15 cellular contexts compared by ENCODE assay signal in the genomic region with DNA sequence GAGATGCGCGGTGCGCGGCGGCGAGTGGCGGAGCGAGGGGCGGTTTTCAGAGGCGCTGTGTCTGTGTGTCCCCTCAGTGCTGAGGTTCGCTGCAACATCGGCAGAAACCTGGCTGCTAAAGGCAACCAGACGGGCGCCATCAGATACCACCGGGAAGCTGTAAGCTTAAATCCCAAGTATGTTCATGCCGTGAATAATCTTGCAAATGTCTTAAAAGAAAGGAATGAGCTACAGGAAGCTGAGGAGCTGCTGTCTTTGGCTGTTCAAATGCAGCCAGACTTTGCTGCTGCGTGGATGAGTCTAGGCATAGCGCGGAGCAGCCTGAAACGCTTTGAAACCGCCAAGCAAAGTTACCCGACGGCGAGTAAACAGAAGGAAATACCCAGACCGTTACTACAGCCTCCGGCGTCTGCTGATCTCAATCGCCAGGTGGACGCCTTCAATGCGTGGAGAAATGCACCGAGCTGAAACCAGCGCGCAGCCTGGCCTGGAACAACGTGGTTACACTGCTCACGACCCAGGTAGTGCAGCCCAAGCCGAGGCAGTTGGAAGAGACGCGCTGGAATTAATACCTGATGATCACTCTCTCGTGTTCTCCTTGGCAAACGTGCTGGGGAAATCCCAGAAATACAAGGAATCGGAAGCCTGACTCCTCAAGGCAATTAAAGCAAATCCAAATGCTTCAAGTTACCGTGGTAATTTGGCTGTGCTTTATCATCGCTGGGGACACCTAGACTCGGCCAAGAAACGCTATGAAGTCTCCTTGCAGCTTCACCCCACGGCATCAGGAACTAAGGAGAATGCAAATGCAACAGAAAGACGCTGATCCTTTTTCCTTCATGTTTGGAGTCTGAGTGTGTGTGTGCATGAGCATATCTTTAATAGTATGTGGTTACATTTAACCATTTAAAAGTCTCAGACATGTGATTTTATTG. TPM values are rescaled to one million over a fixed set of nuclear protein-coding genes. Genes with fewer than 3 reads are reported as not detected.
DNase-seq lines count a peak whose midpoint lies in the region; FAIRE-seq and TF ChIP-seq lines count a peak whose summit lies in the region.
"Had no signal": no experiment of that assay in that cellular context is flagged by ENCODE, and none has a peak within 500 bp of the region (broad histone marks: within the 10 kb centered on the region; RNA-seq: fewer than 3 reads in every experiment).

No MANE protein-coding gene starts in this region.

- intact Hi-C loops in stomach (cut with DNase I; ENCODE audit: low total_unique reads) (no loop called here), cardiac septum (cut with DNase I) (no loop called here)

- no peak overlapping the region for H2AFZ ChIP-seq in mesenchymal stem cell (ENCODE audit: low read depth, low read length)

- no peak overlapping the region for H2AK5ac ChIP-seq in mesenchymal stem cell (ENCODE audit: low read length, severe bottlenecking)

- H3K27me3 ChIP-seq in bronchial epithelial cell (ENCODE audit: control insufficient read depth, insufficient read depth, low read length) (peaks cover 3% of the 10 kb centered on the region), mesenchymal stem cell (ENCODE audit: control insufficient read depth in 1 of 2, insufficient read depth in 1 of 2, low read length in 2 of 2) (peaks cover 10 to 43% of the 10 kb centered on the region in 2 experiments), stomach (peaks cover 22 to 98% (median 56%) of the 10 kb centered on the region in 3 donors)

- H3K79me1 ChIP-seq in mesenchymal stem cell (replicated peaks; ENCODE audit: low read length, poor library complexity, severe bottlenecking), result no peaks in the 10 kb centered on the region

- H3K4me3 ChIP-seq in bronchial epithelial cell (ENCODE audit: low read depth, low read length) (peak overlapping the region; percentile 5), mesenchymal stem cell (ENCODE audit: insufficient read depth in 1 of 2, low read depth in 1 of 2, low read length in 2 of 2) (peak overlapping the region in 1 of 2 experiments; percentile 78), stomach (no peak overlapping the region)
- H3K4me3 ChIP-seq: transverse colon had no signal

- TF ChIP-seq CTCF in bronchial epithelial cell (IDR thresholded peaks at IDR 0.05; ENCODE audit: insufficient read depth, low read length, severe bottlenecking), result no peak
- no peak for TF ChIP-seq CTCF in stomach (IDR thresholded peaks at IDR 0.05)

- H3K23ac ChIP-seq in mesenchymal stem cell (ENCODE audit: low read length in 2 of 2), result no peak overlapping the region

- TF ChIP-seq EP300 in stomach (IDR thresholded peaks at IDR 0.05), result no peak

- H2BK15ac ChIP-seq in mesenchymal stem cell (ENCODE audit: low read depth, poor library complexity, severe bottlenecking), result no peak overlapping the region

- H4K8ac ChIP-seq in mesenchymal stem cell (ENCODE audit: low read length), result no peak overlapping the region

- DNase-seq in AG08396 (ENCODE audit: low spot score) (peak; percentile 53), HPDE6-E6E7 (ENCODE audit: extremely low spot score) (peak; percentile 8), bronchial epithelial cell (ENCODE audit: low read depth) (peak; percentile 65), mesenchymal stem cell (no peak), OCI-M1 (lab: John Stamatoyannopoulos, UW) (no peak), stomach (no peak), cardiac septum (ENCODE audit: low spot score) (no peak), NCI-H1092 (lab: John Stamatoyannopoulos, UW) (no peak)
- DNase-seq: activated CD4-positive, CD25-positive, alpha-beta regulatory T cell; DMS153; NCI-H526; stimulated activated CD4-positive, alpha-beta T cell treated with anti-CD3 and anti-CD28 coated beads, Interleukin-15, amount 100 ng/mL, for 24 hours; transverse colon had no signal

- FAIRE-seq in bronchial epithelial cell (lab: Jason Lieb, UNC), result no peak

- WGBS in mesenchymal stem cell, result 66% methylated on average over 46 of the region's 47 CpGs
- 6 to 10% (median 9%) methylated on average over 41 to 47 of the region's 47 CpGs for WGBS in stomach, 5 donors

- no peak overlapping the region for H3K4me2 ChIP-seq in mesenchymal stem cell (ENCODE audit: low read length, poor library complexity, severe bottlenecking)

- H2BK5ac ChIP-seq in mesenchymal stem cell (ENCODE audit: low read depth, low read length, poor library complexity, severe bottlenecking), result no peak overlapping the region

- H3K27ac ChIP-seq in mesenchymal stem cell (ENCODE audit: low read length, poor library complexity, severe bottlenecking), result no peak overlapping the region
- no peak overlapping the region for H3K27ac ChIP-seq in stomach
- H3K27ac ChIP-seq: ascending aorta, HL-60, transverse colon had no signal

- no peak for TF ChIP-seq POLR2A in stomach (IDR thresholded peaks at IDR 0.05)

- no peak overlapping the region for H3K4ac ChIP-seq in mesenchymal stem cell (ENCODE audit: low read depth in 1 of 2, low read length in 2 of 2)

- no peak overlapping the region for H3K14ac ChIP-seq in mesenchymal stem cell (ENCODE audit: low read length in 2 of 2)

- H3K18ac ChIP-seq in mesenchymal stem cell (ENCODE audit: low read depth in 1 of 2, low read length in 2 of 2), result no peak overlapping the region

- no peak overlapping the region for H4K91ac ChIP-seq in mesenchymal stem cell (ENCODE audit: low read length)

- H3K36me3 ChIP-seq in bronchial epithelial cell (ENCODE audit: control insufficient read depth, insufficient read depth, low read length) (no peaks in the 10 kb centered on the region), mesenchymal stem cell (ENCODE audit: control insufficient read depth in 1 of 2, insufficient read depth in 2 of 2, low read depth in 1 of 2, low read length in 2 of 2) (no peaks in the 10 kb centered on the region), stomach (no peaks in the 10 kb centered on the region)
- H3K36me3 ChIP-seq: ascending aorta, transverse colon had no signal

- H3K9ac ChIP-seq in mesenchymal stem cell (ENCODE audit: low read length), result peak overlapping the region; percentile 56

- H3K4me1 ChIP-seq in mesenchymal stem cell (ENCODE audit: control insufficient read depth, insufficient read depth, low read depth, low read length), result no peaks in the 10 kb centered on the region
- peaks cover 0 to 8% (median 0%) of the 10 kb centered on the region in 4 donors for H3K4me1 ChIP-seq in stomach
- H3K4me1 ChIP-seq: ascending aorta had no signal

- H3K9me3 ChIP-seq in mesenchymal stem cell (ENCODE audit: control insufficient read depth, low read length) (no peaks in the 10 kb centered on the region), stomach (peaks cover 0 to 29% (median 16%) of the 10 kb centered on the region in 4 donors)
- H3K9me3 ChIP-seq: transverse colon had no signal

- H2BK120ac ChIP-seq in mesenchymal stem cell (ENCODE audit: low read depth, low read length), result no peak overlapping the region

- H2BK12ac ChIP-seq in mesenchymal stem cell (ENCODE audit: low read length in 2 of 2), result no peak overlapping the region

RNA-seq across cellular contexts. Expression of a gene that starts 15.9 kb away (rescaled TPM):
- not detected in 2 replicates for total RNA-seq in bronchial epithelial cell
- polyA plus RNA-seq in mesenchymal stem cell (2013, experiment 1 of 2), result not detected
- polyA plus RNA-seq in mesenchymal stem cell (2013, experiment 2 of 2), result not detected
- total RNA-seq in stomach, result not detected
- not detected for polyA plus RNA-seq in stomach
- total RNA-seq in cardiac septum, result not detected
- total RNA-seq: ascending aorta, transverse colon had no signal

RNA-seq across cellular contexts. Expression of a gene that starts 32.3 kb away (rescaled TPM):
- total RNA-seq in bronchial epithelial cell (not detected in 2 replicates), stomach (not detected), cardiac septum (not detected)
- not detected for polyA plus RNA-seq in mesenchymal stem cell (2013, experiment 1 of 2)
- polyA plus RNA-seq in mesenchymal stem cell (2013, experiment 2 of 2), result not detected
- polyA plus RNA-seq in stomach, result not detected
- total RNA-seq: ascending aorta, transverse colon had no signal

Comparison
In these comparisons a context has a peak if more than half of its experiments do, and no peak if none do; other contexts are left out.
1. DNase-seq: peak in AG08396 (single experiment), HPDE6-E6E7 (single experiment) and bronchial epithelial cell (single experiment); none in mesenchymal stem cell (single experiment), OCI-M1 (single experiment), stomach (single experiment), cardiac septum (single experiment) and NCI-H1092 (single experiment).